1 cellular context compared by ENCODE assay signal in the genomic region with DNA sequence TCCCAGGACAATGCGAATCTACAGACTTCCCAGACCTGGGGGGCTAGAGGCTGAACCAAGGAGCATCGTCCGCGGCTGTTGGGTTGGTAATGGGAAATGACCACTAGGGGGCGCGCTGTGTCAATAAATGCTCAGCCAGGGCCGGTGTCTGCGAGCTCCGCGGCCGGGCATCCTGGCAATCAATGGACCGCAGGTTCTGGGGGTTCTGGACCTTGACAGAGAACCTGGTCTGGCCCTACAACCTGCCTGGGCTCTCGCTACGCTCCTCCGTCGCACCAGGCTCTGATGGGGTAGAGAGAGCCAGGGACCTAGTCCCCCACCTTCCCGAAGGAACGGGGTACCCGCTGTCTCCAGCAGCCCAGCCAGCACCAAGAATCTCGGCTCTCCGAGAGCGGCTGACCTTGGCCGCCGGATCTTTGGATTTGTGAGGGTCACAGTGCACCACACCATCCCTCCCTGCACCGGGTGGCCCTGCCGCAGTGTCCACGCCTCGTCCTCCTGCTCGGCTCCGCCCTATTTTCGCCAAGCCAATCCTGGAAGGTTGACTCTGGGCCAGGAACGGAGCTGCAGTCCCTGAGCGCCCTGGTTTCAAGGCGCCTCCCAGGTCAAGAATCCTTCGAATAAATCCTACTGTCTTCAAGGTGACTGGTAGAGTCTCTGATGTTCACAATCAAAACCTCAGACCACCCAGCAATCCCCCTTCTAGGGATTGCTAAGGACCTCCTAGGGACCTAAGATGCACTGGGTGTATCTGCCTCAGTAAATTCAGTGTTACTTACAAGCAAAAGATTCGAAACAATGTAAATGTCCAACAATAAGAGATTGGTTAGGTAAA.
TF ChIP-seq lines count a peak whose summit lies in the region.

No MANE protein-coding gene starts in this region.

TF ChIP-seq in HepG2, 621 proteins besides CTCF, POLR2A, EP300 and RAD21 (continued from another document and continues in another):
- TF ChIP-seq, protein P1, sequence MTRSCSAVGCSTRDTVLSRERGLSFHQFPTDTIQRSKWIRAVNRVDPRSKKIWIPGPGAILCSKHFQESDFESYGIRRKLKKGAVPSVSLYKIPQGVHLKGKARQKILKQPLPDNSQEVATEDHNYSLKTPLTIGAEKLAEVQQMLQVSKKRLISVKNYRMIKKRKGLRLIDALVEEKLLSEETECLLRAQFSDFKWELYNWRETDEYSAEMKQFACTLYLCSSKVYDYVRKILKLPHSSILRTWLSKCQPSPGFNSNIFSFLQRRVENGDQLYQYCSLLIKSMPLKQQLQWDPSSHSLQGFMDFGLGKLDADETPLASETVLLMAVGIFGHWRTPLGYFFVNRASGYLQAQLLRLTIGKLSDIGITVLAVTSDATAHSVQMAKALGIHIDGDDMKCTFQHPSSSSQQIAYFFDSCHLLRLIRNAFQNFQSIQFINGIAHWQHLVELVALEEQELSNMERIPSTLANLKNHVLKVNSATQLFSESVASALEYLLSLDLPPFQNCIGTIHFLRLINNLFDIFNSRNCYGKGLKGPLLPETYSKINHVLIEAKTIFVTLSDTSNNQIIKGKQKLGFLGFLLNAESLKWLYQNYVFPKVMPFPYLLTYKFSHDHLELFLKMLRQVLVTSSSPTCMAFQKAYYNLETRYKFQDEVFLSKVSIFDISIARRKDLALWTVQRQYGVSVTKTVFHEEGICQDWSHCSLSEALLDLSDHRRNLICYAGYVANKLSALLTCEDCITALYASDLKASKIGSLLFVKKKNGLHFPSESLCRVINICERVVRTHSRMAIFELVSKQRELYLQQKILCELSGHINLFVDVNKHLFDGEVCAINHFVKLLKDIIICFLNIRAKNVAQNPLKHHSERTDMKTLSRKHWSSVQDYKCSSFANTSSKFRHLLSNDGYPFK (CRISPR knock-in tag; IDR thresholded peaks at IDR 0.05; ENCODE audit: borderline replicate concordance) = peak; percentile 80; the same call in 1 of the 2 replicates
- TF ChIP-seq ZFX (CRISPR knock-in tag; IDR thresholded peaks at IDR 0.05; ENCODE audit: low read depth) (peak; percentile 42; the same call in 1 of the 2 replicates), ZFP1 (CRISPR knock-in tag; IDR thresholded peaks at IDR 0.05) (peak; percentile 18; the same call in 1 of the 2 replicates), ZNF724P (CRISPR knock-in tag; IDR thresholded peaks at IDR 0.05; ENCODE audit: borderline replicate concordance) (no peak), ZNF235 (CRISPR knock-in tag; IDR thresholded peaks at IDR 0.05; ENCODE audit: borderline replicate concordance) (no peak), STAG1 (CRISPR knock-in tag; IDR thresholded peaks at IDR 0.05) (peak; percentile 97), MED13 (CRISPR knock-in tag; IDR thresholded peaks at IDR 0.05) (no peak), WIZ (CRISPR knock-in tag; IDR thresholded peaks at IDR 0.05) (no peak), ZNF546 (CRISPR knock-in tag; conservative IDR thresholded peaks at IDR 0.05) (no peak), ZNF790 (CRISPR knock-in tag; IDR thresholded peaks at IDR 0.05; ENCODE audit: borderline replicate concordance) (no peak), TP53 (CRISPR knock-in tag; conservative IDR thresholded peaks at IDR 0.05) (0 out of 2 replicates have a peak, but pooled peaks have one; percentile 19), THRA (CRISPR knock-in tag; IDR thresholded peaks at IDR 0.05; ENCODE audit: borderline replicate concordance) (peak; percentile 57), KDM4B (CRISPR knock-in tag; IDR thresholded peaks at IDR 0.05) (peak; percentile 13; the same call in 1 of the 2 replicates), ASH2L (IDR thresholded peaks at IDR 0.05; ENCODE audit: insufficient read length, low read depth, low read length) (peak; percentile 76), ZNF331 (CRISPR knock-in tag; IDR thresholded peaks at IDR 0.05) (0 out of 2 replicates have a peak, but pooled peaks have one; percentile 15), FOXO1 (CRISPR knock-in tag; IDR thresholded peaks at IDR 0.05) (0 out of 2 replicates have a peak, but pooled peaks have one; percentile 29), ZNF510 (CRISPR knock-in tag; IDR thresholded peaks at IDR 0.05; ENCODE audit: low read depth) (no peak), TAF1 (CRISPR knock-in tag; IDR thresholded peaks at IDR 0.05) (peak; percentile 44; the same call in 1 of the 2 replicates), ZBTB25 (CRISPR knock-in tag; IDR thresholded peaks at IDR 0.05) (peak; percentile 58; the same call in 1 of the 2 replicates), HNF4A (CRISPR knock-in tag; IDR thresholded peaks at IDR 0.05) (peak; percentile 76; the same call in 1 of the 2 replicates), MBNL3 (CRISPR knock-in tag; conservative IDR thresholded peaks at IDR 0.05) (no peak), ZNF749 (CRISPR knock-in tag; IDR thresholded peaks at IDR 0.05; ENCODE audit: borderline replicate concordance) (no peak), KMT2B (CRISPR knock-in tag; IDR thresholded peaks at IDR 0.05) (no peak), ZSCAN12 (CRISPR knock-in tag; IDR thresholded peaks at IDR 0.05) (no peak), ZFYVE20 (CRISPR knock-in tag; IDR thresholded peaks at IDR 0.05; ENCODE audit: borderline replicate concordance, low read depth) (no peak), GFI1 (CRISPR knock-in tag; IDR thresholded peaks at IDR 0.05; ENCODE audit: borderline replicate concordance) (peak; percentile 92), TAF15 (IDR thresholded peaks at IDR 0.05; ENCODE audit: low read depth, low read length, poor library complexity, severe bottlenecking) (no peak), SSRP1 (CRISPR knock-in tag; IDR thresholded peaks at IDR 0.05) (no peak), ZNF512B (CRISPR knock-in tag; IDR thresholded peaks at IDR 0.05; ENCODE audit: borderline replicate concordance) (0 out of 2 replicates have a peak, but pooled peaks have one; percentile 25), ZFP36L2 (CRISPR knock-in tag; IDR thresholded peaks at IDR 0.05) (no peak), JARID2 (CRISPR knock-in tag; IDR thresholded peaks at IDR 0.05; ENCODE audit: insufficient replicate concordance) (no peak), ZBTB38 (CRISPR knock-in tag; IDR thresholded peaks at IDR 0.05) (peak; percentile 79; the same call in 1 of the 2 replicates), ETV5 (CRISPR knock-in tag; IDR thresholded peaks at IDR 0.05; ENCODE audit: borderline replicate concordance) (peak; percentile 67; the same call in 1 of the 2 replicates), ZMAT3 (CRISPR knock-in tag; conservative IDR thresholded peaks at IDR 0.05) (no peak; the same call in 1 of the 2 replicates)
- TF ChIP-seq, protein P2, sequence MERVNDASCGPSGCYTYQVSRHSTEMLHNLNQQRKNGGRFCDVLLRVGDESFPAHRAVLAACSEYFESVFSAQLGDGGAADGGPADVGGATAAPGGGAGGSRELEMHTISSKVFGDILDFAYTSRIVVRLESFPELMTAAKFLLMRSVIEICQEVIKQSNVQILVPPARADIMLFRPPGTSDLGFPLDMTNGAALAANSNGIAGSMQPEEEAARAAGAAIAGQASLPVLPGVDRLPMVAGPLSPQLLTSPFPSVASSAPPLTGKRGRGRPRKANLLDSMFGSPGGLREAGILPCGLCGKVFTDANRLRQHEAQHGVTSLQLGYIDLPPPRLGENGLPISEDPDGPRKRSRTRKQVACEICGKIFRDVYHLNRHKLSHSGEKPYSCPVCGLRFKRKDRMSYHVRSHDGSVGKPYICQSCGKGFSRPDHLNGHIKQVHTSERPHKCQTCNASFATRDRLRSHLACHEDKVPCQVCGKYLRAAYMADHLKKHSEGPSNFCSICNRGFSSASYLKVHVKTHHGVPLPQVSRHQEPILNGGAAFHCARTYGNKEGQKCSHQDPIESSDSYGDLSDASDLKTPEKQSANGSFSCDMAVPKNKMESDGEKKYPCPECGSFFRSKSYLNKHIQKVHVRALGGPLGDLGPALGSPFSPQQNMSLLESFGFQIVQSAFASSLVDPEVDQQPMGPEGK (CRISPR knock-in tag; IDR thresholded peaks at IDR 0.05) = peak; percentile 9; the same call in 1 of the 2 replicates
- TF ChIP-seq, protein P3, sequence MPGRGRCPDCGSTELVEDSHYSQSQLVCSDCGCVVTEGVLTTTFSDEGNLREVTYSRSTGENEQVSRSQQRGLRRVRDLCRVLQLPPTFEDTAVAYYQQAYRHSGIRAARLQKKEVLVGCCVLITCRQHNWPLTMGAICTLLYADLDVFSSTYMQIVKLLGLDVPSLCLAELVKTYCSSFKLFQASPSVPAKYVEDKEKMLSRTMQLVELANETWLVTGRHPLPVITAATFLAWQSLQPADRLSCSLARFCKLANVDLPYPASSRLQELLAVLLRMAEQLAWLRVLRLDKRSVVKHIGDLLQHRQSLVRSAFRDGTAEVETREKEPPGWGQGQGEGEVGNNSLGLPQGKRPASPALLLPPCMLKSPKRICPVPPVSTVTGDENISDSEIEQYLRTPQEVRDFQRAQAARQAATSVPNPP (CRISPR knock-in tag; IDR thresholded peaks at IDR 0.05) = no peak
- TF ChIP-seq, protein P4, sequence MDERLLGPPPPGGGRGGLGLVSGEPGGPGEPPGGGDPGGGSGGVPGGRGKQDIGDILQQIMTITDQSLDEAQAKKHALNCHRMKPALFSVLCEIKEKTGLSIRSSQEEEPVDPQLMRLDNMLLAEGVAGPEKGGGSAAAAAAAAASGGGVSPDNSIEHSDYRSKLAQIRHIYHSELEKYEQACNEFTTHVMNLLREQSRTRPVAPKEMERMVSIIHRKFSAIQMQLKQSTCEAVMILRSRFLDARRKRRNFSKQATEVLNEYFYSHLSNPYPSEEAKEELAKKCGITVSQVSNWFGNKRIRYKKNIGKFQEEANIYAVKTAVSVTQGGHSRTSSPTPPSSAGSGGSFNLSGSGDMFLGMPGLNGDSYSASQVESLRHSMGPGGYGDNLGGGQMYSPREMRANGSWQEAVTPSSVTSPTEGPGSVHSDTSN (CRISPR knock-in tag; IDR thresholded peaks at IDR 0.05) = no peak
- TF ChIP-seq, protein P5, sequence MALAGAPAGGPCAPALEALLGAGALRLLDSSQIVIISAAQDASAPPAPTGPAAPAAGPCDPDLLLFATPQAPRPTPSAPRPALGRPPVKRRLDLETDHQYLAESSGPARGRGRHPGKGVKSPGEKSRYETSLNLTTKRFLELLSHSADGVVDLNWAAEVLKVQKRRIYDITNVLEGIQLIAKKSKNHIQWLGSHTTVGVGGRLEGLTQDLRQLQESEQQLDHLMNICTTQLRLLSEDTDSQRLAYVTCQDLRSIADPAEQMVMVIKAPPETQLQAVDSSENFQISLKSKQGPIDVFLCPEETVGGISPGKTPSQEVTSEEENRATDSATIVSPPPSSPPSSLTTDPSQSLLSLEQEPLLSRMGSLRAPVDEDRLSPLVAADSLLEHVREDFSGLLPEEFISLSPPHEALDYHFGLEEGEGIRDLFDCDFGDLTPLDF (CRISPR knock-in tag; IDR thresholded peaks at IDR 0.05) = no peak
- TF ChIP-seq, protein P6, sequence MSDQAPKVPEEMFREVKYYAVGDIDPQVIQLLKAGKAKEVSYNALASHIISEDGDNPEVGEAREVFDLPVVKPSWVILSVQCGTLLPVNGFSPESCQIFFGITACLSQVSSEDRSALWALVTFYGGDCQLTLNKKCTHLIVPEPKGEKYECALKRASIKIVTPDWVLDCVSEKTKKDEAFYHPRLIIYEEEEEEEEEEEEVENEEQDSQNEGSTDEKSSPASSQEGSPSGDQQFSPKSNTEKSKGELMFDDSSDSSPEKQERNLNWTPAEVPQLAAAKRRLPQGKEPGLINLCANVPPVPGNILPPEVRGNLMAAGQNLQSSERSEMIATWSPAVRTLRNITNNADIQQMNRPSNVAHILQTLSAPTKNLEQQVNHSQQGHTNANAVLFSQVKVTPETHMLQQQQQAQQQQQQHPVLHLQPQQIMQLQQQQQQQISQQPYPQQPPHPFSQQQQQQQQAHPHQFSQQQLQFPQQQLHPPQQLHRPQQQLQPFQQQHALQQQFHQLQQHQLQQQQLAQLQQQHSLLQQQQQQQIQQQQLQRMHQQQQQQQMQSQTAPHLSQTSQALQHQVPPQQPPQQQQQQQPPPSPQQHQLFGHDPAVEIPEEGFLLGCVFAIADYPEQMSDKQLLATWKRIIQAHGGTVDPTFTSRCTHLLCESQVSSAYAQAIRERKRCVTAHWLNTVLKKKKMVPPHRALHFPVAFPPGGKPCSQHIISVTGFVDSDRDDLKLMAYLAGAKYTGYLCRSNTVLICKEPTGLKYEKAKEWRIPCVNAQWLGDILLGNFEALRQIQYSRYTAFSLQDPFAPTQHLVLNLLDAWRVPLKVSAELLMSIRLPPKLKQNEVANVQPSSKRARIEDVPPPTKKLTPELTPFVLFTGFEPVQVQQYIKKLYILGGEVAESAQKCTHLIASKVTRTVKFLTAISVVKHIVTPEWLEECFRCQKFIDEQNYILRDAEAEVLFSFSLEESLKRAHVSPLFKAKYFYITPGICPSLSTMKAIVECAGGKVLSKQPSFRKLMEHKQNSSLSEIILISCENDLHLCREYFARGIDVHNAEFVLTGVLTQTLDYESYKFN (CRISPR knock-in tag; conservative IDR thresholded peaks at IDR 0.05) = peak; percentile 59; the same call in 1 of the 2 replicates
